ENCODE assay signal across 1 cellular context in the genomic region with DNA sequence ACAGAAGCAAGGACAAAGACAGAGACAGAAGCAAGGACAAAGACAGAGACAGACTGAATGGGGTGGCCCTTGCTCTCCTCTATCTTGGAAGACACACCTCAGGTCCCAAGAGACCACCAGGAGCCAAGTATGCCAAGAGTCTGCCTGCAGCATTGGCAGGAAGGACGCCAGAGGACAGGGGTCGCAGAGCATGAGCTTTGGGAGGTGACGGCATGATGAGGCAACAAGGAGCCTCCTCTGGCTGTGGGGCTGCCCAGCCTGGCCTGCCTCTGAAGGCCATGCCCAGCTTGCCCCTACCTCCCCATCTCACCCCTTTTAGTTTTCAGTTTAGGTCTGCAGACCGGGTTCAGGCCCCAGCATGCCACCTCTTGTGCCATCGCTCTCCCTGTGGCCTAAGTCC.
A peak's percentile ranks its signal among the peaks of the same experiment; 100 is the strongest.
TF ChIP-seq lines count a peak whose summit lies in the region.

No MANE protein-coding gene starts in this region.

TF ChIP-seq in HepG2, 621 proteins besides CTCF, POLR2A, EP300 and RAD21 (continues in another document):
- TF ChIP-seq, protein P1, sequence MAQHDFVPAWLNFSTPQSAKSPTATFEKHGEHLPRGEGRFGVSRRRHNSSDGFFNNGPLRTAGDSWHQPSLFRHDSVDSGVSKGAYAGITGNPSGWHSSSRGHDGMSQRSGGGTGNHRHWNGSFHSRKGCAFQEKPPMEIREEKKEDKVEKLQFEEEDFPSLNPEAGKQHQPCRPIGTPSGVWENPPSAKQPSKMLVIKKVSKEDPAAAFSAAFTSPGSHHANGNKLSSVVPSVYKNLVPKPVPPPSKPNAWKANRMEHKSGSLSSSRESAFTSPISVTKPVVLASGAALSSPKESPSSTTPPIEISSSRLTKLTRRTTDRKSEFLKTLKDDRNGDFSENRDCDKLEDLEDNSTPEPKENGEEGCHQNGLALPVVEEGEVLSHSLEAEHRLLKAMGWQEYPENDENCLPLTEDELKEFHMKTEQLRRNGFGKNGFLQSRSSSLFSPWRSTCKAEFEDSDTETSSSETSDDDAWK (CRISPR knock-in tag; IDR thresholded peaks at IDR 0.05), result no peak
- TF ChIP-seq KDM5B (CRISPR knock-in tag; IDR thresholded peaks at IDR 0.05; ENCODE audit: borderline replicate concordance), result peak; percentile 50; the same call in 1 of the 2 replicates
- no peak for TF ChIP-seq GATAD2A (CRISPR knock-in tag; IDR thresholded peaks at IDR 0.05)
- TF ChIP-seq HOXA7 (CRISPR knock-in tag; IDR thresholded peaks at IDR 0.05), result no peak
- TF ChIP-seq SNAI1 (CRISPR knock-in tag; IDR thresholded peaks at IDR 0.05; ENCODE audit: borderline replicate concordance), result 0 out of 2 replicates have a peak, but pooled peaks have one; percentile 46
- 0 out of 2 replicates have a peak, but pooled peaks have one; percentile 41 for TF ChIP-seq HNRNPL (IDR thresholded peaks at IDR 0.05; ENCODE audit: low read depth, low read length)
- TF ChIP-seq RFX5 (IDR thresholded peaks at IDR 0.05; ENCODE audit: low read depth, low read length), result no peak
- TF ChIP-seq HES4 (CRISPR knock-in tag; IDR thresholded peaks at IDR 0.05; ENCODE audit: borderline replicate concordance), result no peak
- peak; percentile 20; the same call in 1 of the 2 replicates for TF ChIP-seq CEBPG (CRISPR knock-in tag; IDR thresholded peaks at IDR 0.05)
- TF ChIP-seq, protein P2, sequence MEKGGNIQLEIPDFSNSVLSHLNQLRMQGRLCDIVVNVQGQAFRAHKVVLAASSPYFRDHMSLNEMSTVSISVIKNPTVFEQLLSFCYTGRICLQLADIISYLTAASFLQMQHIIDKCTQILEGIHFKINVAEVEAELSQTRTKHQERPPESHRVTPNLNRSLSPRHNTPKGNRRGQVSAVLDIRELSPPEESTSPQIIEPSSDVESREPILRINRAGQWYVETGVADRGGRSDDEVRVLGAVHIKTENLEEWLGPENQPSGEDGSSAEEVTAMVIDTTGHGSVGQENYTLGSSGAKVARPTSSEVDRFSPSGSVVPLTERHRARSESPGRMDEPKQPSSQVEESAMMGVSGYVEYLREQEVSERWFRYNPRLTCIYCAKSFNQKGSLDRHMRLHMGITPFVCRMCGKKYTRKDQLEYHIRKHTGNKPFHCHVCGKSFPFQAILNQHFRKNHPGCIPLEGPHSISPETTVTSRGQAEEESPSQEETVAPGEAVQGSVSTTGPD (CRISPR knock-in tag; IDR thresholded peaks at IDR 0.05), result no peak
- TF ChIP-seq BRD4 (CRISPR knock-in tag; IDR thresholded peaks at IDR 0.05), result 0 out of 2 replicates have a peak, but pooled peaks have one; percentile 40
- peak; percentile 44 for TF ChIP-seq AGO2 (optimal IDR thresholded peaks at IDR 0.05; ENCODE audit: low read depth, low read length)
- TF ChIP-seq, protein P3, sequence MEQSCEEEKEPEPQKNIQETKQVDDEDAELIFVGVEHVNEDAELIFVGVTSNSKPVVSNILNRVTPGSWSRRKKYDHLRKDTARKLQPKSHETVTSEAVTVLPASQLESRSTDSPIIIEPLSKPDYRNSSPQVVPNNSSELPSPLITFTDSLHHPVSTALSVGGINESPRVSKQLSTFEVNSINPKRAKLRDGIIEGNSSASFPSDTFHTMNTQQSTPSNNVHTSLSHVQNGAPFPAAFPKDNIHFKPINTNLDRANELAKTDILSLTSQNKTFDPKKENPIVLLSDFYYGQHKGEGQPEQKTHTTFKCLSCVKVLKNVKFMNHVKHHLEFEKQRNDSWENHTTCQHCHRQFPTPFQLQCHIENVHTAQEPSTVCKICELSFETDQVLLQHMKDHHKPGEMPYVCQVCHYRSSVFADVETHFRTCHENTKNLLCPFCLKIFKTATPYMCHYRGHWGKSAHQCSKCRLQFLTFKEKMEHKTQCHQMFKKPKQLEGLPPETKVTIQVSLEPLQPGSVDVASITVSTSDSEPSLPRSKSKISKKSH (CRISPR knock-in tag; IDR thresholded peaks at IDR 0.05; ENCODE audit: borderline replicate concordance), result no peak
- TF ChIP-seq ZNF7 (CRISPR knock-in tag; IDR thresholded peaks at IDR 0.05), result peak; percentile 32; the same call in 1 of the 2 replicates
- peak; percentile 39; the same call in 1 of the 2 replicates for TF ChIP-seq CEBPB (IDR thresholded peaks at IDR 0.05; ENCODE audit: borderline replicate concordance, low read depth, low read length)
- no peak for TF ChIP-seq ARNT (IDR thresholded peaks at IDR 0.05)
- TF ChIP-seq, protein P4, sequence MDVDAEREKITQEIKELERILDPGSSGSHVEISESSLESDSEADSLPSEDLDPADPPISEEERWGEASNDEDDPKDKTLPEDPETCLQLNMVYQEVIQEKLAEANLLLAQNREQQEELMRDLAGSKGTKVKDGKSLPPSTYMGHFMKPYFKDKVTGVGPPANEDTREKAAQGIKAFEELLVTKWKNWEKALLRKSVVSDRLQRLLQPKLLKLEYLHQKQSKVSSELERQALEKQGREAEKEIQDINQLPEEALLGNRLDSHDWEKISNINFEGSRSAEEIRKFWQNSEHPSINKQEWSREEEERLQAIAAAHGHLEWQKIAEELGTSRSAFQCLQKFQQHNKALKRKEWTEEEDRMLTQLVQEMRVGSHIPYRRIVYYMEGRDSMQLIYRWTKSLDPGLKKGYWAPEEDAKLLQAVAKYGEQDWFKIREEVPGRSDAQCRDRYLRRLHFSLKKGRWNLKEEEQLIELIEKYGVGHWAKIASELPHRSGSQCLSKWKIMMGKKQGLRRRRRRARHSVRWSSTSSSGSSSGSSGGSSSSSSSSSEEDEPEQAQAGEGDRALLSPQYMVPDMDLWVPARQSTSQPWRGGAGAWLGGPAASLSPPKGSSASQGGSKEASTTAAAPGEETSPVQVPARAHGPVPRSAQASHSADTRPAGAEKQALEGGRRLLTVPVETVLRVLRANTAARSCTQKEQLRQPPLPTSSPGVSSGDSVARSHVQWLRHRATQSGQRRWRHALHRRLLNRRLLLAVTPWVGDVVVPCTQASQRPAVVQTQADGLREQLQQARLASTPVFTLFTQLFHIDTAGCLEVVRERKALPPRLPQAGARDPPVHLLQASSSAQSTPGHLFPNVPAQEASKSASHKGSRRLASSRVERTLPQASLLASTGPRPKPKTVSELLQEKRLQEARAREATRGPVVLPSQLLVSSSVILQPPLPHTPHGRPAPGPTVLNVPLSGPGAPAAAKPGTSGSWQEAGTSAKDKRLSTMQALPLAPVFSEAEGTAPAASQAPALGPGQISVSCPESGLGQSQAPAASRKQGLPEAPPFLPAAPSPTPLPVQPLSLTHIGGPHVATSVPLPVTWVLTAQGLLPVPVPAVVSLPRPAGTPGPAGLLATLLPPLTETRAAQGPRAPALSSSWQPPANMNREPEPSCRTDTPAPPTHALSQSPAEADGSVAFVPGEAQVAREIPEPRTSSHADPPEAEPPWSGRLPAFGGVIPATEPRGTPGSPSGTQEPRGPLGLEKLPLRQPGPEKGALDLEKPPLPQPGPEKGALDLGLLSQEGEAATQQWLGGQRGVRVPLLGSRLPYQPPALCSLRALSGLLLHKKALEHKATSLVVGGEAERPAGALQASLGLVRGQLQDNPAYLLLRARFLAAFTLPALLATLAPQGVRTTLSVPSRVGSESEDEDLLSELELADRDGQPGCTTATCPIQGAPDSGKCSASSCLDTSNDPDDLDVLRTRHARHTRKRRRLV (CRISPR knock-in tag; IDR thresholded peaks at IDR 0.05), result no peak
- 0 out of 2 replicates have a peak, but pooled peaks have one; percentile 48 for TF ChIP-seq ZNF616 (CRISPR knock-in tag; IDR thresholded peaks at IDR 0.05; ENCODE audit: low read depth)
- no peak for TF ChIP-seq ZNF572 (CRISPR knock-in tag; IDR thresholded peaks at IDR 0.05)
- TF ChIP-seq KDM6A (CRISPR knock-in tag; IDR thresholded peaks at IDR 0.05; ENCODE audit: low read depth), result no peak
- TF ChIP-seq ZNF510 (CRISPR knock-in tag; IDR thresholded peaks at IDR 0.05; ENCODE audit: low read depth), result 0 out of 2 replicates have a peak, but pooled peaks have one; percentile 74
- TF ChIP-seq RBFOX2 (IDR thresholded peaks at IDR 0.05; ENCODE audit: low read depth, low read length), result peak; percentile 66
- TF ChIP-seq, protein P5, sequence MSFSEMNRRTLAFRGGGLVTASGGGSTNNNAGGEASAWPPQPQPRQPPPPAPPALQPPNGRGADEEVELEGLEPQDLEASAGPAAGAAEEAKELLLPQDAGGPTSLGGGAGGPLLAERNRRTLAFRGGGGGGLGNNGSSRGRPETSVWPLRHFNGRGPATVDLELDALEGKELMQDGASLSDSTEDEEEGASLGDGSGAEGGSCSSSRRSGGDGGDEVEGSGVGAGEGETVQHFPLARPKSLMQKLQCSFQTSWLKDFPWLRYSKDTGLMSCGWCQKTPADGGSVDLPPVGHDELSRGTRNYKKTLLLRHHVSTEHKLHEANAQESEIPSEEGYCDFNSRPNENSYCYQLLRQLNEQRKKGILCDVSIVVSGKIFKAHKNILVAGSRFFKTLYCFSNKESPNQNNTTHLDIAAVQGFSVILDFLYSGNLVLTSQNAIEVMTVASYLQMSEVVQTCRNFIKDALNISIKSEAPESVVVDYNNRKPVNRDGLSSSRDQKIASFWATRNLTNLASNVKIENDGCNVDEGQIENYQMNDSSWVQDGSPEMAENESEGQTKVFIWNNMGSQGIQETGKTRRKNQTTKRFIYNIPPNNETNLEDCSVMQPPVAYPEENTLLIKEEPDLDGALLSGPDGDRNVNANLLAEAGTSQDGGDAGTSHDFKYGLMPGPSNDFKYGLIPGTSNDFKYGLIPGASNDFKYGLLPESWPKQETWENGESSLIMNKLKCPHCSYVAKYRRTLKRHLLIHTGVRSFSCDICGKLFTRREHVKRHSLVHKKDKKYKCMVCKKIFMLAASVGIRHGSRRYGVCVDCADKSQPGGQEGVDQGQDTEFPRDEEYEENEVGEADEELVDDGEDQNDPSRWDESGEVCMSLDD (CRISPR knock-in tag; IDR thresholded peaks at IDR 0.05; ENCODE audit: borderline replicate concordance), result no peak
- TF ChIP-seq, protein P6, sequence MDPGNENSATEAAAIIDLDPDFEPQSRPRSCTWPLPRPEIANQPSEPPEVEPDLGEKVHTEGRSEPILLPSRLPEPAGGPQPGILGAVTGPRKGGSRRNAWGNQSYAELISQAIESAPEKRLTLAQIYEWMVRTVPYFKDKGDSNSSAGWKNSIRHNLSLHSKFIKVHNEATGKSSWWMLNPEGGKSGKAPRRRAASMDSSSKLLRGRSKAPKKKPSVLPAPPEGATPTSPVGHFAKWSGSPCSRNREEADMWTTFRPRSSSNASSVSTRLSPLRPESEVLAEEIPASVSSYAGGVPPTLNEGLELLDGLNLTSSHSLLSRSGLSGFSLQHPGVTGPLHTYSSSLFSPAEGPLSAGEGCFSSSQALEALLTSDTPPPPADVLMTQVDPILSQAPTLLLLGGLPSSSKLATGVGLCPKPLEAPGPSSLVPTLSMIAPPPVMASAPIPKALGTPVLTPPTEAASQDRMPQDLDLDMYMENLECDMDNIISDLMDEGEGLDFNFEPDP (CRISPR knock-in tag; conservative IDR thresholded peaks at IDR 0.05), result 0 out of 2 replicates have a peak, but pooled peaks have one; percentile 77
- TF ChIP-seq, protein P7, sequence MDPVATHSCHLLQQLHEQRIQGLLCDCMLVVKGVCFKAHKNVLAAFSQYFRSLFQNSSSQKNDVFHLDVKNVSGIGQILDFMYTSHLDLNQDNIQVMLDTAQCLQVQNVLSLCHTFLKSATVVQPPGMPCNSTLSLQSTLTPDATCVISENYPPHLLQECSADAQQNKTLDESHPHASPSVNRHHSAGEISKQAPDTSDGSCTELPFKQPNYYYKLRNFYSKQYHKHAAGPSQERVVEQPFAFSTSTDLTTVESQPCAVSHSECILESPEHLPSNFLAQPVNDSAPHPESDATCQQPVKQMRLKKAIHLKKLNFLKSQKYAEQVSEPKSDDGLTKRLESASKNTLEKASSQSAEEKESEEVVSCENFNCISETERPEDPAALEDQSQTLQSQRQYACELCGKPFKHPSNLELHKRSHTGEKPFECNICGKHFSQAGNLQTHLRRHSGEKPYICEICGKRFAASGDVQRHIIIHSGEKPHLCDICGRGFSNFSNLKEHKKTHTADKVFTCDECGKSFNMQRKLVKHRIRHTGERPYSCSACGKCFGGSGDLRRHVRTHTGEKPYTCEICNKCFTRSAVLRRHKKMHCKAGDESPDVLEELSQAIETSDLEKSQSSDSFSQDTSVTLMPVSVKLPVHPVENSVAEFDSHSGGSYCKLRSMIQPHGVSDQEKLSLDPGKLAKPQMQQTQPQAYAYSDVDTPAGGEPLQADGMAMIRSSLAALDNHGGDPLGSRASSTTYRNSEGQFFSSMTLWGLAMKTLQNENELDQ (CRISPR knock-in tag; IDR thresholded peaks at IDR 0.05; ENCODE audit: borderline replicate concordance), result no peak
- peak; percentile 68; the same call in 1 of the 2 replicates for TF ChIP-seq ZNF776 (CRISPR knock-in tag; IDR thresholded peaks at IDR 0.05)
- TF ChIP-seq HHEX (CRISPR knock-in tag; IDR thresholded peaks at IDR 0.05), result no peak
- no peak for TF ChIP-seq RAD51 (IDR thresholded peaks at IDR 0.05; ENCODE audit: borderline replicate concordance)
- TF ChIP-seq, protein P8, sequence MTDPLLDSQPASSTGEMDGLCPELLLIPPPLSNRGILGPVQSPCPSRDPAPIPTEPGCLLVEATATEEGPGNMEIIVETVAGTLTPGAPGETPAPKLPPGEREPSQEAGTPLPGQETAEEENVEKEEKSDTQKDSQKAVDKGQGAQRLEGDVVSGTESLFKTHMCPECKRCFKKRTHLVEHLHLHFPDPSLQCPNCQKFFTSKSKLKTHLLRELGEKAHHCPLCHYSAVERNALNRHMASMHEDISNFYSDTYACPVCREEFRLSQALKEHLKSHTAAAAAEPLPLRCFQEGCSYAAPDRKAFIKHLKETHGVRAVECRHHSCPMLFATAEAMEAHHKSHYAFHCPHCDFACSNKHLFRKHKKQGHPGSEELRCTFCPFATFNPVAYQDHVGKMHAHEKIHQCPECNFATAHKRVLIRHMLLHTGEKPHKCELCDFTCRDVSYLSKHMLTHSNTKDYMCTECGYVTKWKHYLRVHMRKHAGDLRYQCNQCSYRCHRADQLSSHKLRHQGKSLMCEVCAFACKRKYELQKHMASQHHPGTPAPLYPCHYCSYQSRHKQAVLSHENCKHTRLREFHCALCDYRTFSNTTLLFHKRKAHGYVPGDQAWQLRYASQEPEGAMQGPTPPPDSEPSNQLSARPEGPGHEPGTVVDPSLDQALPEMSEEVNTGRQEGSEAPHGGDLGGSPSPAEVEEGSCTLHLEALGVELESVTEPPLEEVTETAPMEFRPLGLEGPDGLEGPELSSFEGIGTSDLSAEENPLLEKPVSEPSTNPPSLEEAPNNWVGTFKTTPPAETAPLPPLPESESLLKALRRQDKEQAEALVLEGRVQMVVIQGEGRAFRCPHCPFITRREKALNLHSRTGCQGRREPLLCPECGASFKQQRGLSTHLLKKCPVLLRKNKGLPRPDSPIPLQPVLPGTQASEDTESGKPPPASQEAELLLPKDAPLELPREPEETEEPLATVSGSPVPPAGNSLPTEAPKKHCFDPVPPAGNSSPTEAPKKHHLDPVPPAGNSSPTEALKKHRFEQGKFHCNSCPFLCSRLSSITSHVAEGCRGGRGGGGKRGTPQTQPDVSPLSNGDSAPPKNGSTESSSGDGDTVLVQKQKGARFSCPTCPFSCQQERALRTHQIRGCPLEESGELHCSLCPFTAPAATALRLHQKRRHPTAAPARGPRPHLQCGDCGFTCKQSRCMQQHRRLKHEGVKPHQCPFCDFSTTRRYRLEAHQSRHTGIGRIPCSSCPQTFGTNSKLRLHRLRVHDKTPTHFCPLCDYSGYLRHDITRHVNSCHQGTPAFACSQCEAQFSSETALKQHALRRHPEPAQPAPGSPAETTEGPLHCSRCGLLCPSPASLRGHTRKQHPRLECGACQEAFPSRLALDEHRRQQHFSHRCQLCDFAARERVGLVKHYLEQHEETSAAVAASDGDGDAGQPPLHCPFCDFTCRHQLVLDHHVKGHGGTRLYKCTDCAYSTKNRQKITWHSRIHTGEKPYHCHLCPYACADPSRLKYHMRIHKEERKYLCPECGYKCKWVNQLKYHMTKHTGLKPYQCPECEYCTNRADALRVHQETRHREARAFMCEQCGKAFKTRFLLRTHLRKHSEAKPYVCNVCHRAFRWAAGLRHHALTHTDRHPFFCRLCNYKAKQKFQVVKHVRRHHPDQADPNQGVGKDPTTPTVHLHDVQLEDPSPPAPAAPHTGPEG (CRISPR knock-in tag; IDR thresholded peaks at IDR 0.05), result peak; percentile 24; the same call in 1 of the 2 replicates
- no peak for TF ChIP-seq JUNB (CRISPR knock-in tag; IDR thresholded peaks at IDR 0.05; ENCODE audit: borderline replicate concordance)
- 0 out of 2 replicates have a peak, but pooled peaks have one; percentile 23 for TF ChIP-seq ZNF749 (CRISPR knock-in tag; IDR thresholded peaks at IDR 0.05; ENCODE audit: borderline replicate concordance)
- no peak for TF ChIP-seq RARA (CRISPR knock-in tag; IDR thresholded peaks at IDR 0.05)
